27 cellular contexts compared by ENCODE assay signal in genomic region chr12:116990329-116990728, GRCh38.
"Had no signal": no experiment of that assay in that cellular context is flagged by ENCODE, and none has a peak within 500 bp of the region (broad histone marks: within the 10 kb centered on the region; RNA-seq: fewer than 3 reads in every experiment).

No MANE protein-coding gene starts in this region.

- DNase-seq: effector CD4-positive, alpha-beta T cell; endodermal cell; foreskin melanocyte; head of caudate nucleus; hypothalamus; islet precursor cell; lower lobe of right lung; nucleus accumbens; pancreas; right lobe of liver; spleen; stimulated activated CD4-positive, alpha-beta T cell treated with anti-CD3 and anti-CD28 coated beads, Interleukin-15, amount 100 ng/mL, for 24 hours; stimulated activated CD4-positive, alpha-beta T cell treated with anti-CD3 and anti-CD28 coated beads, Interleukin-1b, Interleukin-23, amount 100 ng/mL, for 48 hours; stimulated activated CD4-positive, alpha-beta T cell treated with anti-CD3 and anti-CD28 coated beads, Interleukin-4, amount 100 ng/mL, for 24 hours; stimulated activated naive CD8-positive, alpha-beta T cell treated with anti-CD3 and anti-CD28 coated beads, Interleukin-15, amount 100 ng/mL, for 72 hours; testis; upper lobe of right lung had no signal

- ATAC-seq: left lobe of liver; lower lobe of right lung; natural killer cell treated with Interleukin-12 subunit alpha and Interleukin-12 subunit beta and Interleukin-15 and Interleukin-18, amount 100 ng/mL, for 72 hours; pancreas; right lobe of liver; stimulated activated memory B cell treated with anti-CD40 and anti-IgM and Interleukin-4, amounts not matched to agents 10 μg/mL and 1 μg/mL and 100 μg/mL, for 72 hours; stimulated activated naive CD8-positive, alpha-beta T cell treated with anti-CD3 and anti-CD28 coated beads, Interleukin-15, amount 100 ng/mL, for 72 hours; upper lobe of right lung had no signal

- H3K27ac ChIP-seq: lower lobe of right lung, neural progenitor cell, pancreas, right lobe of liver, spleen, testis, tibial nerve, upper lobe of right lung, vagina had no signal

- H3K4me2 ChIP-seq: neural progenitor cell had no signal

- H3K9me3 Mint-ChIP-seq: endodermal cell; memory B cell; natural killer cell treated with Interleukin-12 subunit alpha and Interleukin-12 subunit beta and Interleukin-15 and Interleukin-18, amount 100 ng/mL, for 72 hours; stimulated activated memory B cell treated with anti-CD40 and anti-IgM and Interleukin-4, amounts not matched to agents 10 μg/mL and 1 μg/mL and 100 μg/mL, for 72 hours; stimulated activated naive CD8-positive, alpha-beta T cell treated with anti-CD3 and anti-CD28 coated beads, Interleukin-15, amount 100 ng/mL, for 72 hours had no signal

- H3K4me1 ChIP-seq: lower lobe of right lung, neural progenitor cell, pancreas, spleen, testis, tibial nerve, upper lobe of right lung, vagina had no signal

- H3K4me3 ChIP-seq: coronary artery, lower lobe of right lung, neural progenitor cell, pancreas, right lobe of liver, spleen, testis, tibial nerve, upper lobe of right lung, vagina had no signal

- H3K4me1 Mint-ChIP-seq: endodermal cell; memory B cell; mesothelial cell of epicardium; neural progenitor cell; stimulated activated memory B cell treated with anti-CD40 and anti-IgM and Interleukin-4, amounts not matched to agents 10 μg/mL and 1 μg/mL and 100 μg/mL, for 72 hours; stimulated activated naive CD8-positive, alpha-beta T cell treated with anti-CD3 and anti-CD28 coated beads, Interleukin-15, amount 100 ng/mL, for 72 hours had no signal

- H2AFZ ChIP-seq: neural progenitor cell had no signal

- H3K27me3 ChIP-seq: neural progenitor cell, pancreas, right lobe of liver, spleen, testis, tibial nerve, upper lobe of right lung, vagina had no signal

- H3K4me3 Mint-ChIP-seq: endodermal cell; memory B cell; mesothelial cell of epicardium; natural killer cell treated with Interleukin-12 subunit alpha and Interleukin-12 subunit beta and Interleukin-15 and Interleukin-18, amount 100 ng/mL, for 72 hours; neural progenitor cell; stimulated activated memory B cell treated with anti-CD40 and anti-IgM and Interleukin-4, amounts not matched to agents 10 μg/mL and 1 μg/mL and 100 μg/mL, for 72 hours; stimulated activated naive CD8-positive, alpha-beta T cell treated with anti-CD3 and anti-CD28 coated beads, Interleukin-15, amount 100 ng/mL, for 72 hours had no signal

- H3K9me3 ChIP-seq: lower lobe of right lung, pancreas, right lobe of liver, spleen, testis, tibial nerve, upper lobe of right lung, vagina had no signal

- H3K9ac ChIP-seq: neural progenitor cell had no signal

- H3K27me3 Mint-ChIP-seq: memory B cell; natural killer cell treated with Interleukin-12 subunit alpha and Interleukin-12 subunit beta and Interleukin-15 and Interleukin-18, amount 100 ng/mL, for 72 hours; progenitor cell of endocrine pancreas; stimulated activated memory B cell treated with anti-CD40 and anti-IgM and Interleukin-4, amounts not matched to agents 10 μg/mL and 1 μg/mL and 100 μg/mL, for 72 hours; stimulated activated naive CD8-positive, alpha-beta T cell treated with anti-CD3 and anti-CD28 coated beads, Interleukin-15, amount 100 ng/mL, for 72 hours had no signal
